In the genomic region with DNA sequence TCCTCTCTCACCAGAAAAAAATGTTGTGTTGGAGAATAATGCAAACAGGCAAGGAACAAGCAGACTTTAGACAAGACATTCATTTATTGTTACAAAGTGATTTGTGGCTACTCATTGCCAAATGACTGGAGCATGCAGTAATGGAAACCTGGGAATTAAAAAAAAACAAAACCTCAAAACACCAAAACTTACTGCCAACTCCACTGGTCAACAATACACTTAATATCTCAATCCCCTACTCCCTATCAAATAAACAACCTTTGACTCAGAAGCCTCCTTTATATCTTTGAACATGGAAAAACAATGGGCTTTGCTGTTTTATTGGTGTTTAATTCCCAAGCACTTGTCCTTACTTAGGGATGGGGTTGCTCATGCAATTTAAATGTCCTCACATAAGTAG, we compare ENCODE assay signal across 2 cellular contexts.
TF ChIP-seq lines count a peak whose summit lies in the region.

No MANE protein-coding gene starts in this region.

TF ChIP-seq in SK-N-SH, 30 proteins besides CTCF, POLR2A, EP300 and RAD21 (continued from another document):
- TF ChIP-seq, protein P1, sequence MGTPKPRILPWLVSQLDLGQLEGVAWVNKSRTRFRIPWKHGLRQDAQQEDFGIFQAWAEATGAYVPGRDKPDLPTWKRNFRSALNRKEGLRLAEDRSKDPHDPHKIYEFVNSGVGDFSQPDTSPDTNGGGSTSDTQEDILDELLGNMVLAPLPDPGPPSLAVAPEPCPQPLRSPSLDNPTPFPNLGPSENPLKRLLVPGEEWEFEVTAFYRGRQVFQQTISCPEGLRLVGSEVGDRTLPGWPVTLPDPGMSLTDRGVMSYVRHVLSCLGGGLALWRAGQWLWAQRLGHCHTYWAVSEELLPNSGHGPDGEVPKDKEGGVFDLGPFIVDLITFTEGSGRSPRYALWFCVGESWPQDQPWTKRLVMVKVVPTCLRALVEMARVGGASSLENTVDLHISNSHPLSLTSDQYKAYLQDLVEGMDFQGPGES (IDR thresholded peaks at IDR 0.05; ENCODE audit: low read depth, low read length), result no peak
- TF ChIP-seq NRF1 (IDR thresholded peaks at IDR 0.05; ENCODE audit: low read depth, low read length) (no peak), EZH2phosphoT487 (IDR thresholded peaks at IDR 0.05; ENCODE audit: borderline replicate concordance, low read depth) (no peak), SMC3 (IDR thresholded peaks at IDR 0.05; ENCODE audit: low read depth, low read length) (no peak)

TF ChIP-seq in SK-N-SH treated with all-trans-retinoic acid at 6 μM for 48 hours, 23 proteins besides CTCF, POLR2A, EP300 and RAD21 (continued from another document):
- TF ChIP-seq, protein P2, sequence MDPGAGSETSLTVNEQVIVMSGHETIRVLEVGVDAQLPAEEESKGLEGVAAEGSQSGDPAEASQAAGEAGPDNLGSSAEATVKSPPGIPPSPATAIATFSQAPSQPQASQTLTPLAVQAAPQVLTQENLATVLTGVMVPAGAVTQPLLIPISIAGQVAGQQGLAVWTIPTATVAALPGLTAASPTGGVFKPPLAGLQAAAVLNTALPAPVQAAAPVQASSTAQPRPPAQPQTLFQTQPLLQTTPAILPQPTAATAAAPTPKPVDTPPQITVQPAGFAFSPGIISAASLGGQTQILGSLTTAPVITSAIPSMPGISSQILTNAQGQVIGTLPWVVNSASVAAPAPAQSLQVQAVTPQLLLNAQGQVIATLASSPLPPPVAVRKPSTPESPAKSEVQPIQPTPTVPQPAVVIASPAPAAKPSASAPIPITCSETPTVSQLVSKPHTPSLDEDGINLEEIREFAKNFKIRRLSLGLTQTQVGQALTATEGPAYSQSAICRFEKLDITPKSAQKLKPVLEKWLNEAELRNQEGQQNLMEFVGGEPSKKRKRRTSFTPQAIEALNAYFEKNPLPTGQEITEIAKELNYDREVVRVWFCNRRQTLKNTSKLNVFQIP (CRISPR knock-in tag; IDR thresholded peaks at IDR 0.05; ENCODE audit: borderline replicate concordance, low read depth), result no peak
- TF ChIP-seq ISL1 (CRISPR knock-in tag; IDR thresholded peaks at IDR 0.05) (no peak), ZNF70 (CRISPR knock-in tag; IDR thresholded peaks at IDR 0.05) (no peak), ZNF8 (CRISPR knock-in tag; IDR thresholded peaks at IDR 0.05) (no peak), CSDC2 (CRISPR knock-in tag; IDR thresholded peaks at IDR 0.05) (no peak)
